Comparison of ENCODE assay signal across 8 cellular contexts in the genomic region with DNA sequence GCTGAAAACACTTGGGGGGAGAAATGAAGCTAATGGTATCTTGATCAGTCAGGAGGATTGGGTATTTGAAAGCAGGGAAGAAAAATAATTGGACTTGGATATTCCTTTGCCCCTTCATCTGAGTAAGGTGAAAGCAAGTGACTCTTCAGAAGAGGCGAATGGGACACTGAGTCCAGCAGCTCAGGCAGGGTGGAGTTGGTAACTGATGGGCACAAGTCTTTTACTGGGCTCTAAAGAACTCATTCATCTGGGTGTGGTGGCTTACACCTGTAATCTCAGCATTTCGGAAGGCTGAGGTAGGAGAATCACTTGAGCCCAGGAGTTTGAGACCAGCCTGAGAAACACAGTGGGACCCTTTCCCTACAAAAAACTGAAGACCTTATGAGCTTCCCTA. TPM values are rescaled to one million over a fixed set of nuclear protein-coding genes. Genes with fewer than 3 reads are reported as not detected.
DNase-seq lines count a peak whose midpoint lies in the region; ATAC-seq, FAIRE-seq and TF ChIP-seq lines count a peak whose summit lies in the region.

No MANE protein-coding gene starts in this region.

- H3K9ac ChIP-seq in skeletal muscle satellite cell (ENCODE audit: low read depth, low read length) = peak overlapping the region; percentile 86

- 0 out of 2 replicates have a peak, but pooled peaks have one; percentile 6 for TF ChIP-seq POLR2A in GM12892 (IDR thresholded peaks at IDR 0.05; ENCODE audit: low read depth, low read length)

- POLR2A ChIA-PET in WTC11 (lab: Charles Lee) = interaction anchor here (1.4 kb wide), 1 partner anchor 9 kb away, joined by 3 read pairs; no protein-coding TSS in a partner anchor

- H3K27ac Mint-ChIP-seq in WTC11 = peak overlapping the region; percentile 80; the same call in 1 of the 2 replicates

- TF ChIP-seq CTCF in WTC11 (IDR thresholded peaks at IDR 0.05) (no peak), fibroblast of pulmonary artery (IDR thresholded peaks at IDR 0.05; ENCODE audit: low read length, missing control alignments) (no peak)

- H3K4me3 ChIP-seq in fibroblast of pulmonary artery (replicated peaks; ENCODE audit: low read depth, low read length) = peak overlapping the region; percentile 21
- H3K4me3 ChIP-seq in skeletal muscle satellite cell (ENCODE audit: low read length) = peak overlapping the region; percentile 41

- H3K4me1 ChIP-seq in skeletal muscle satellite cell (ENCODE audit: control insufficient read depth, insufficient read depth, low read length) = peaks cover 95% of the 10 kb centered on the region

- H3K27me3 ChIP-seq in skeletal muscle satellite cell (ENCODE audit: control insufficient read depth, insufficient read depth, low read length) = no peaks in the 10 kb centered on the region

- DNase-seq in GM12892 (ENCODE audit: insufficient read length) (no peak), WTC11 (ENCODE audit: low spot score) (no peak), fibroblast of pulmonary artery (ENCODE audit: low read depth) (no peak), AML-193 (lab: John Stamatoyannopoulos, UW) (no peak), NCI-H510A (lab: John Stamatoyannopoulos, UW) (no peak), middle frontal gyrus (ENCODE audit: extremely low spot score, low spot score) (no peak)

- H3K4me1 Mint-ChIP-seq in WTC11 = peaks cover 63% of the 10 kb centered on the region

- FAIRE-seq in GM12892 (lab: Jason Lieb, UNC) = no peak

- ATAC-seq in WTC11 (no peak), HG03175 (IDR thresholded peaks at IDR 0.05; ENCODE audit: unreplicated experiment) (no peak)

- H3K36me3 ChIP-seq in skeletal muscle satellite cell (ENCODE audit: insufficient read depth, low read length) = peaks cover 11% of the 10 kb centered on the region

- peak overlapping the region; percentile 74 for H3K4me2 ChIP-seq in skeletal muscle satellite cell (ENCODE audit: low read length)

- H3K36me3 Mint-ChIP-seq in WTC11 = no peaks in the 10 kb centered on the region

- H3K9me3 ChIP-seq in skeletal muscle satellite cell (replicated peaks; ENCODE audit: low read length) = no peaks in the 10 kb centered on the region

- H3K4me3 Mint-ChIP-seq in WTC11 = no peak overlapping the region

- CTCF ChIA-PET in WTC11 (lab: Charles Lee) = interaction anchor here (0.9 kb wide), 1 partner anchor 56 kb away, joined by 3 read pairs; no protein-coding TSS in a partner anchor

- no peaks in the 10 kb centered on the region for H3K9me3 Mint-ChIP-seq in WTC11

- H3K27me3 Mint-ChIP-seq in WTC11 (ENCODE audit: low read depth) = no peaks in the 10 kb centered on the region

TF ChIP-seq in WTC11, 78 proteins besides CTCF, POLR2A, EP300 and RAD21:
- TF ChIP-seq TEAD1 (CRISPR knock-in tag; IDR thresholded peaks at IDR 0.05) (no peak), ZNF219 (CRISPR knock-in tag; IDR thresholded peaks at IDR 0.05; ENCODE audit: borderline replicate concordance) (no peak), OVOL2 (CRISPR knock-in tag; IDR thresholded peaks at IDR 0.05; ENCODE audit: borderline replicate concordance) (no peak), CBFB (CRISPR knock-in tag; IDR thresholded peaks at IDR 0.05; ENCODE audit: low read depth) (no peak)

RNA-seq across cellular contexts. Expression of a gene that starts 11.2 kb away (rescaled TPM):
- 246 TPM for polyA plus RNA-seq in GM12892 (2012; ENCODE audit: missing spikeins)
- total RNA-seq in WTC11 (2021) = 18.2 to 21.5 TPM (median 19.9 TPM) in 3 replicates
- total RNA-seq in skeletal muscle satellite cell (2012; rRNA removed) = 72.1 and 75.3 TPM in 2 replicates

RNA-seq across cellular contexts. Expression of a gene that starts 55.3 kb away (rescaled TPM):
- polyA plus RNA-seq in GM12892 (2012; ENCODE audit: missing spikeins) = 250 TPM
- 65.5 to 70.9 TPM (median 66.8 TPM) in 3 replicates for total RNA-seq in WTC11 (2021)
- total RNA-seq in skeletal muscle satellite cell (2012; rRNA removed) = 62.9 and 96.6 TPM in 2 replicates

RNA-seq across cellular contexts. Expression of a gene that starts 55.7 kb away (rescaled TPM):
- polyA plus RNA-seq in GM12892 (2012; ENCODE audit: missing spikeins) = 5.1 TPM
- 8.8 to 10.4 TPM (median 9.1 TPM) in 3 replicates for total RNA-seq in WTC11 (2021)
- 8.1 and 8.7 TPM in 2 replicates for total RNA-seq in skeletal muscle satellite cell (2012; rRNA removed)

RNA-seq across cellular contexts. Expression of a gene that starts 55.8 kb away (rescaled TPM):
- 7.7 TPM for polyA plus RNA-seq in GM12892 (2012; ENCODE audit: missing spikeins)
- total RNA-seq in WTC11 (2021) = 2.8 to 2.9 TPM (median 2.8 TPM) in 3 replicates
- 1.5 and 2.5 TPM in 2 replicates for total RNA-seq in skeletal muscle satellite cell (2012; rRNA removed)
